In genomic region chr9:98931990-98932389, GRCh38 we compare ENCODE assay signal across 1 cellular context.
TF ChIP-seq lines count a peak whose summit lies in the region.

No MANE protein-coding gene starts in this region.

TF ChIP-seq in K562, 482 proteins besides CTCF, POLR2A, EP300 and RAD21 (continued from another document and continues in another):
- no peak for TF ChIP-seq ELK1 (CRISPR knock-in tag; IDR thresholded peaks at IDR 0.05)
- TF ChIP-seq ESRRA (IDR thresholded peaks at IDR 0.05; ENCODE audit: borderline replicate concordance, low read depth): peak; percentile 93
- peak; percentile 33 for TF ChIP-seq NEUROD1 (IDR thresholded peaks at IDR 0.05; ENCODE audit: borderline replicate concordance, low read depth, low read length, partially characterized antibody)
- TF ChIP-seq CLOCK (CRISPR knock-in tag; IDR thresholded peaks at IDR 0.05; ENCODE audit: borderline replicate concordance): no peak
- TF ChIP-seq MEF2D (tag; conservative IDR thresholded peaks at IDR 0.05; ENCODE audit: low read depth): peak; percentile 99
- TF ChIP-seq BCL6 (CRISPR knock-in tag; IDR thresholded peaks at IDR 0.05): no peak
- no peak for TF ChIP-seq NFIX (CRISPR knock-in tag; IDR thresholded peaks at IDR 0.05; ENCODE audit: low read depth)
- peak; percentile 77 for TF ChIP-seq POLR2AphosphoS5 (IDR thresholded peaks at IDR 0.05; ENCODE audit: control insufficient read depth, insufficient read depth, low read depth, low read length)
- TF ChIP-seq ZNF282 (CRISPR knock-in tag; IDR thresholded peaks at IDR 0.05): no peak
- no peak for TF ChIP-seq BCLAF1 (IDR thresholded peaks at IDR 0.05; ENCODE audit: borderline replicate concordance in 1 of 2, control insufficient read depth in 1 of 2, low read depth in 2 of 2, low read length in 1 of 2)
- no peak for TF ChIP-seq MED1 (CRISPR knock-in tag; IDR thresholded peaks at IDR 0.05; ENCODE audit: borderline replicate concordance)
- TF ChIP-seq RBBP5 (IDR thresholded peaks at IDR 0.05; ENCODE audit: borderline replicate concordance, insufficient read depth, low read length, poor library complexity, severe bottlenecking): no peak
- no peak for TF ChIP-seq E2F6 (IDR thresholded peaks at IDR 0.05; ENCODE audit: borderline replicate concordance in 1 of 2, extremely low read depth in 1 of 2, insufficient read depth in 1 of 2, insufficient read length in 1 of 2, low read depth in 1 of 2, low read length in 1 of 2, poor library complexity in 1 of 2, severe bottlenecking in 1 of 2)
- TF ChIP-seq ZNF668 (CRISPR knock-in tag; IDR thresholded peaks at IDR 0.05): no peak
- no peak for TF ChIP-seq ID3 (CRISPR knock-in tag; IDR thresholded peaks at IDR 0.05)
- TF ChIP-seq ID3 (tag; IDR thresholded peaks at IDR 0.05): no peak
- no peak for TF ChIP-seq FOS (IDR thresholded peaks at IDR 0.05; ENCODE audit: extremely low read depth, insufficient read length)
- no peak for TF ChIP-seq RB1 (IDR thresholded peaks at IDR 0.05; ENCODE audit: low read depth)
- TF ChIP-seq PRDM10 (IDR thresholded peaks at IDR 0.05; ENCODE audit: partially characterized antibody): peak; percentile 27
- no peak for TF ChIP-seq PHTF2 (CRISPR knock-in tag; IDR thresholded peaks at IDR 0.05)
- TF ChIP-seq ZNF384 (IDR thresholded peaks at IDR 0.05; ENCODE audit: low read depth, low read length): peak; percentile 97
- no peak for TF ChIP-seq SRF (CRISPR knock-in tag; IDR thresholded peaks at IDR 0.05)
- no peak for TF ChIP-seq HBP1 (CRISPR knock-in tag; IDR thresholded peaks at IDR 0.05)
- TF ChIP-seq DEAF1 (CRISPR knock-in tag; IDR thresholded peaks at IDR 0.05): no peak
- TF ChIP-seq ARID1B (IDR thresholded peaks at IDR 0.05): peak; percentile 95
- TF ChIP-seq ETV6 (IDR thresholded peaks at IDR 0.05; ENCODE audit: borderline replicate concordance in 1 of 2, low read depth in 2 of 2, low read length in 1 of 2): 0 out of 4 replicates have a peak, but pooled peaks of 1 of the 2 experiments have one; percentile 63
- TF ChIP-seq ETV6 (CRISPR knock-in tag; IDR thresholded peaks at IDR 0.05; ENCODE audit: borderline replicate concordance): no peak
- TF ChIP-seq RNF219 (CRISPR knock-in tag; IDR thresholded peaks at IDR 0.05): no peak
- TF ChIP-seq AFF1 (IDR thresholded peaks at IDR 0.05; ENCODE audit: low read depth in 1 of 2, partially characterized antibody in 2 of 2): peak in 1 of 2 experiments; percentile 42
- no peak for TF ChIP-seq MCM7 (IDR thresholded peaks at IDR 0.05)
- TF ChIP-seq NCOA4 (IDR thresholded peaks at IDR 0.05; ENCODE audit: partially characterized antibody): no peak
- TF ChIP-seq CBX8 (IDR thresholded peaks at IDR 0.05; ENCODE audit: borderline replicate concordance, extremely low read depth, low read depth, low read length, poor library complexity, severe bottlenecking): no peak
- peak; percentile 89 for TF ChIP-seq HDAC3 (IDR thresholded peaks at IDR 0.05; ENCODE audit: borderline replicate concordance, partially characterized antibody)
- TF ChIP-seq GABPA (tag; conservative IDR thresholded peaks at IDR 0.05; ENCODE audit: low read depth): no peak
- no peak for TF ChIP-seq SRSF1 (IDR thresholded peaks at IDR 0.05; ENCODE audit: low read depth, low read length)
- 0 out of 2 replicates have a peak, but pooled peaks have one; percentile 31 for TF ChIP-seq TARDBP (IDR thresholded peaks at IDR 0.05)
- TF ChIP-seq BMI1 (IDR thresholded peaks at IDR 0.05; ENCODE audit: low read length): no peak
